In genomic region chr12:125148316-125148715, GRCh38 we compare ENCODE assay signal across 20 cellular contexts. TPM values are rescaled to one million over a fixed set of nuclear protein-coding genes. Genes with fewer than 3 reads are reported as not detected.
"Had no signal": no experiment of that assay in that cellular context is flagged by ENCODE, and none has a peak within 500 bp of the region (broad histone marks: within the 10 kb centered on the region; RNA-seq: fewer than 3 reads in every experiment).

No MANE protein-coding gene starts in this region.

- H3K9me3 ChIP-seq: body of pancreas, left lung, neutrophil, thyroid gland, vagina had no signal

- H3K4me3 ChIP-seq: body of pancreas, left lung, thyroid gland, vagina had no signal

- H3K27ac ChIP-seq: body of pancreas, left lung, neutrophil, thyroid gland, vagina had no signal

- H3K36me3 Mint-ChIP-seq: activated naive CD8-positive, alpha-beta T cell; naive thymus-derived CD8-positive, alpha-beta T cell; stimulated activated memory B cell treated with anti-CD40 and anti-IgM and Interleukin-4, amounts not matched to agents 10 μg/mL and 1 μg/mL and 100 μg/mL, for 72 hours had no signal

- DNase-seq: activated CD4-positive, alpha-beta T cell treated with anti-CD3 and anti-CD28 coated beads, Interleukin-2, amount 10 ng/mL, durations not matched to agents 24 days and 14 days; activated CD4-positive, CD25-positive, alpha-beta regulatory T cell; activated CD8-positive, alpha-beta memory T cell treated with anti-CD3 and anti-CD28 coated beads, Interleukin-2, amount 50 U/mL, for 4 hours; activated CD8-positive, alpha-beta T cell treated with anti-CD3 and anti-CD28 coated beads, Interleukin-2, amount 10 ng/mL, durations not matched to agents 7 days and 5 days; activated gamma-delta T cell treated with Interleukin-2 at 50 U/mL for 16 hours; activated T-cell treated with anti-CD3 and anti-CD28 coated beads, Interleukin-2, amount 50 U/mL, for 72 hours; amniotic stem cell; body of pancreas; effector memory CD8-positive, alpha-beta T cell; hippocampal formation; kidney; left lung; naive thymus-derived CD8-positive, alpha-beta T cell; retina; thyroid gland had no signal

- H3K36me3 ChIP-seq: left lung, neutrophil, thyroid gland, vagina had no signal

- H3K4me1 Mint-ChIP-seq: activated CD4-positive, alpha-beta T cell treated with anti-CD3 and anti-CD28 coated beads, Interleukin-2, amount 10 ng/mL, durations not matched to agents 24 days and 14 days had no signal

- H3K27me3 ChIP-seq: body of pancreas, left lung, neutrophil, thyroid gland, vagina had no signal

- H3K4me3 Mint-ChIP-seq: activated CD4-positive, alpha-beta T cell treated with anti-CD3 and anti-CD28 coated beads, Interleukin-2, amount 10 ng/mL, durations not matched to agents 24 days and 14 days; activated CD8-positive, alpha-beta T cell treated with anti-CD3 and anti-CD28 coated beads, Interleukin-2, amount 10 ng/mL, durations not matched to agents 7 days and 5 days; activated naive CD8-positive, alpha-beta T cell; activated T-cell treated with anti-CD3 and anti-CD28 coated beads, Interleukin-2, amount 50 U/mL, for 72 hours; effector memory CD8-positive, alpha-beta T cell; naive thymus-derived CD8-positive, alpha-beta T cell; stimulated activated memory B cell treated with anti-CD40 and anti-IgM and Interleukin-4, amounts not matched to agents 10 μg/mL and 1 μg/mL and 100 μg/mL, for 72 hours had no signal

- FAIRE-seq: kidney had no signal

- ATAC-seq: activated CD8-positive, alpha-beta T cell treated with anti-CD3 and anti-CD28 coated beads, Interleukin-2, amount 10 ng/mL, durations not matched to agents 7 days and 5 days; activated T-cell treated with anti-CD3 and anti-CD28 coated beads, Interleukin-2, amount 50 U/mL, for 72 hours; body of pancreas; effector memory CD8-positive, alpha-beta T cell; naive thymus-derived CD8-positive, alpha-beta T cell; stimulated activated memory B cell treated with anti-CD40 and anti-IgM and Interleukin-4, amounts not matched to agents 10 μg/mL and 1 μg/mL and 100 μg/mL, for 72 hours had no signal

- H3K9me3 Mint-ChIP-seq: activated CD4-positive, alpha-beta T cell treated with anti-CD3 and anti-CD28 coated beads, Interleukin-2, amount 10 ng/mL, durations not matched to agents 24 days and 14 days; activated T-cell treated with anti-CD3 and anti-CD28 coated beads, Interleukin-2, amount 50 U/mL, for 72 hours; effector memory CD8-positive, alpha-beta T cell; naive thymus-derived CD8-positive, alpha-beta T cell; stimulated activated memory B cell treated with anti-CD40 and anti-IgM and Interleukin-4, amounts not matched to agents 10 μg/mL and 1 μg/mL and 100 μg/mL, for 72 hours had no signal

- H3K27me3 Mint-ChIP-seq: activated CD4-positive, alpha-beta T cell treated with anti-CD3 and anti-CD28 coated beads, Interleukin-2, amount 10 ng/mL, durations not matched to agents 24 days and 14 days; activated naive CD8-positive, alpha-beta T cell; stimulated activated memory B cell treated with anti-CD40 and anti-IgM and Interleukin-4, amounts not matched to agents 10 μg/mL and 1 μg/mL and 100 μg/mL, for 72 hours had no signal

- H3K4me1 ChIP-seq: body of pancreas, left lung, thyroid gland had no signal

RNA-seq across cellular contexts. Expression of gene TMEM132B, which starts 37.9 kb away (rescaled TPM):
- total RNA-seq: activated CD4-positive, alpha-beta T cell treated with anti-CD3 and anti-CD28 coated beads, Interleukin-2, amount 10 ng/mL, durations not matched to agents 24 days and 14 days; activated CD8-positive, alpha-beta T cell treated with anti-CD3 and anti-CD28 coated beads, Interleukin-2, amount 10 ng/mL, durations not matched to agents 7 days and 5 days; activated T-cell treated with anti-CD3 and anti-CD28 coated beads, Interleukin-2, amount 50 U/mL, for 72 hours; naive thymus-derived CD8-positive, alpha-beta T cell; T-helper 2 cell treated with Interferon-gamma antibody and Interleukin-4, amounts not matched to agents 100 ng/mL and 5 ng/mL, for 36 hours had no signal
- polyA plus RNA-seq: naive thymus-derived CD8-positive, alpha-beta T cell had no signal
